ENCODE assay signal across 17 cellular contexts in genomic region chr11:82754410-82754809, GRCh38. TPM values are rescaled to one million over a fixed set of nuclear protein-coding genes. Genes with fewer than 3 reads are reported as not detected.
"Had no signal": no experiment of that assay in that cellular context is flagged by ENCODE, and none has a peak within 500 bp of the region (broad histone marks: within the 10 kb centered on the region; RNA-seq: fewer than 3 reads in every experiment).

No MANE protein-coding gene starts in this region.

- H3K4me3 ChIP-seq: mucosa of descending colon, SJSA1, skin epidermis had no signal

- DNase-seq: activated CD4-positive, alpha-beta T cell treated with anti-CD3 and anti-CD28 coated beads, Interleukin-2, amount 50 U/mL, for 1 hour; activated CD8-positive, alpha-beta memory T cell treated with anti-CD3 and anti-CD28 coated beads for 24 hours; activated naive CD4-positive, alpha-beta T cell treated with Interleukin-2 at 50 U/mL for 16 hours; immature natural killer cell; mucosa of descending colon; naive thymus-derived CD8-positive, alpha-beta T cell; right cardiac atrium; stimulated activated CD4-positive, alpha-beta T cell treated with anti-CD3 and anti-CD28 coated beads, Interleukin-4, amount 100 ng/mL, for 4 hours; stimulated activated CD8-positive, alpha-beta memory T cell treated with anti-CD3 and anti-CD28 coated beads, Interleukin-4, amount 100 ng/mL, for 48 hours; stimulated activated naive CD4-positive, alpha-beta T cell treated with Interleukin-2 at 50 U/mL for 16 hours; substantia nigra had no signal

- FAIRE-seq: frontal cortex had no signal

- H3K4me3 Mint-ChIP-seq: activated T-helper 1 cell treated with anti-CD3 and anti-CD28 coated beads, Interleukin-12 subunit alpha, Interleukin-12 subunit beta, Interleukin-2, Interleukin-4 antibody, amounts not matched to agents 30 ng/mL and 10 ng/mL and 1 ng/mL, durations not matched to agents 14 hours and 24 hours and 36 hours; central memory CD8-positive, alpha-beta T cell; immature natural killer cell; naive thymus-derived CD8-positive, alpha-beta T cell; type B pancreatic cell had no signal

- H3K36me3 Mint-ChIP-seq: immature natural killer cell; naive thymus-derived CD8-positive, alpha-beta T cell; type B pancreatic cell had no signal

- H3K9me3 Mint-ChIP-seq: activated T-helper 1 cell treated with anti-CD3 and anti-CD28 coated beads, Interleukin-12 subunit alpha, Interleukin-12 subunit beta, Interleukin-2, Interleukin-4 antibody, amounts not matched to agents 30 ng/mL and 10 ng/mL and 1 ng/mL, durations not matched to agents 14 hours and 24 hours and 36 hours; central memory CD8-positive, alpha-beta T cell; naive thymus-derived CD8-positive, alpha-beta T cell; type B pancreatic cell had no signal

- H3K27ac Mint-ChIP-seq: activated T-helper 1 cell treated with anti-CD3 and anti-CD28 coated beads, Interleukin-12 subunit alpha, Interleukin-12 subunit beta, Interleukin-2, Interleukin-4 antibody, amounts not matched to agents 30 ng/mL and 10 ng/mL and 1 ng/mL, durations not matched to agents 14 hours and 24 hours and 36 hours; immature natural killer cell; type B pancreatic cell had no signal

RNA-seq across cellular contexts. Expression of gene FAM181B, which starts 20.7 kb away (rescaled TPM):
- polyA plus RNA-seq: immature natural killer cell; naive thymus-derived CD8-positive, alpha-beta T cell had no signal
